ENCODE assay signal across 8 cellular contexts in genomic region chr6:84033523-84034451, GRCh38. TPM values are rescaled to one million over a fixed set of nuclear protein-coding genes. Genes with fewer than 3 reads are reported as not detected.
DNase-seq lines count a peak whose midpoint lies in the region; ATAC-seq and TF ChIP-seq lines count a peak whose summit lies in the region.

Gene MRAP2 (plus strand): TSS chr6:84033772. CDS start chr6:84055319, 21,547 bp downstream.

- H3K36me3 Mint-ChIP-seq in naive thymus-derived CD4-positive, alpha-beta T cell = peaks cover 0 to 3% (median 0%) of the 10 kb centered on the region in 5 donors

- H3K27me3 ChIP-seq in naive thymus-derived CD4-positive, alpha-beta T cell (ENCODE audit: control insufficient read depth in 2 of 2, insufficient read depth in 2 of 2, low read length in 2 of 2) = no peaks in the 10 kb centered on the region

- H3K9me3 ChIP-seq in naive thymus-derived CD4-positive, alpha-beta T cell (ENCODE audit: control insufficient read depth in 2 of 3, low read length in 3 of 3) = no peaks in the 10 kb centered on the region

- no peaks in the 10 kb centered on the region for H3K36me3 ChIP-seq in naive thymus-derived CD4-positive, alpha-beta T cell (ENCODE audit: control insufficient read depth in 2 of 3, insufficient read depth in 3 of 3, low read length in 3 of 3)

- no peak within 1 kb of the TSS for H3K4me3 ChIP-seq in naive thymus-derived CD4-positive, alpha-beta T cell (ENCODE audit: low read length)

- H3K27ac ChIP-seq in RWPE1 = peak within 1 kb of the TSS; percentile 58
- no peak within 1 kb of the TSS for H3K27ac ChIP-seq in naive thymus-derived CD4-positive, alpha-beta T cell (ENCODE audit: low read depth, low read length)

- H3K27me3 Mint-ChIP-seq in naive thymus-derived CD4-positive, alpha-beta T cell = peaks cover 44 to 70% (median 61%) of the 10 kb centered on the region in 5 donors

- TF ChIP-seq POLR2A in erythroblast (IDR thresholded peaks at IDR 0.05; ENCODE audit: low read length) = no peak

- POLR2A ChIA-PET in RWPE1 (lab: Yijun Ruan, JAX; ENCODE audit: low non-redundant PET) = no interaction called here
- POLR2A ChIA-PET in naive thymus-derived CD4-positive, alpha-beta T cell (lab: Charles Lee) = no interaction called here

- TF ChIP-seq CTCF in RWPE1 (conservative IDR thresholded peaks at IDR 0.05; ENCODE audit: low read depth) = no peak

- peaks cover 0 to 7% (median 0%) of the 10 kb centered on the region in 7 donors for H3K4me1 Mint-ChIP-seq in naive thymus-derived CD4-positive, alpha-beta T cell

- no peaks in the 10 kb centered on the region for H3K4me1 ChIP-seq in naive thymus-derived CD4-positive, alpha-beta T cell (ENCODE audit: control insufficient read depth in 2 of 2, insufficient read depth in 2 of 2, low read length in 2 of 2)

- peak; percentile 74 for DNase-seq in GM03348 (ENCODE audit: low spot score)
- DNase-seq in RWPE1 (ENCODE audit: low spot score) = peak; percentile 27
- peak; percentile 76 for DNase-seq in erythroblast (lab: John Stamatoyannopoulos, UW)
- peak in 1 of 9 donors; percentile 20 for DNase-seq in naive thymus-derived CD4-positive, alpha-beta T cell
- no peak for DNase-seq in H4 (ENCODE audit: low spot score)
- no peak for DNase-seq in mucosa of gallbladder (ENCODE audit: low spot score)
- DNase-seq in GOT3 (lab: John Stamatoyannopoulos, UW) = no peak

- peak within 1 kb of the TSS in 7 of 10 donors; percentile 0 to 53 (median 30) for H3K4me3 Mint-ChIP-seq in naive thymus-derived CD4-positive, alpha-beta T cell

- ATAC-seq in HG02588 (IDR thresholded peaks at IDR 0.05; ENCODE audit: unreplicated experiment) = peak; percentile 52
- no peak for ATAC-seq in naive thymus-derived CD4-positive, alpha-beta T cell

- H3K27ac Mint-ChIP-seq in naive thymus-derived CD4-positive, alpha-beta T cell = no peak within 1 kb of the TSS

- intact Hi-C loops in naive thymus-derived CD4-positive, alpha-beta T cell (cut with micrococcal nuclease) = no loop called here

- CTCF ChIA-PET in RWPE1 (lab: Yijun Ruan, JAX) = interaction anchor here (0.7 kb wide), 2 partner anchors 11 to 152 kb away, joined by 3 to 4 read pairs; no protein-coding TSS in a partner anchor
- CTCF ChIA-PET in naive thymus-derived CD4-positive, alpha-beta T cell (lab: Charles Lee) = no interaction called here

- peaks cover 0 to 12% (median 5%) of the 10 kb centered on the region in 11 donors for H3K9me3 Mint-ChIP-seq in naive thymus-derived CD4-positive, alpha-beta T cell

RNA-seq across cellular contexts. Expression of gene MRAP2, which starts in this region (rescaled TPM):
- not detected for total RNA-seq in naive thymus-derived CD4-positive, alpha-beta T cell
- not detected for polyA plus RNA-seq in naive thymus-derived CD4-positive, alpha-beta T cell
- total RNA-seq in H4 (2014; rRNA removed; shearing (Covaris generic)) = not detected in 2 replicates
- total RNA-seq in mucosa of gallbladder = 1.9 TPM

Comparison
In these comparisons a context has a peak if more than half of its experiments do, and no peak if none do; other contexts are left out.
1. DNase-seq: peak in GM03348 (single experiment), RWPE1 (single experiment) and erythroblast (2 of 2); none in H4 (single experiment), mucosa of gallbladder (single experiment) and GOT3 (single experiment).